ENCODE assay signal across 9 cellular contexts in the genomic region with DNA sequence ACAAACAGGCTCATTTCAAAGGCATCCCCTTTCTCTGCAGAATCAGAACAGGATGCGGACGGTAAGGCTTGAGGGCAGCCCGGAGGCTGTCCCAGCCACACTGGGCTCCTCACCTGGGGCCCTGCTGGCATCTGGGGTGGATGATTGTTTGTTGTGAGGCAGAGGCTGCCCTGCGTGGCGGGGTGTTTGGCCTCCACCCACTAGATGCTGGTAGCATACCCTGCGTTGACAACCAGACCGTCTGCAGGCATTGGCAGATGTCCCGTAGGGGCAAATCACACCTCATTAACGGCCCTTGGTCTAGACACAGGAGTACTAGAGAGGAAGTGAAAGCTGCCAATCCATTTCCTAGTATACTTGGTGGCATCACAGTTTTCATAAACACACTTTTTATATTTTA. TPM values are rescaled to one million over a fixed set of nuclear protein-coding genes. Genes with fewer than 3 reads are reported as not detected.
DNase-seq lines count a peak whose midpoint lies in the region; ATAC-seq and TF ChIP-seq lines count a peak whose summit lies in the region.
"Had no signal": no experiment of that assay in that cellular context is flagged by ENCODE, and none has a peak within 500 bp of the region (broad histone marks: within the 10 kb centered on the region; RNA-seq: fewer than 3 reads in every experiment).

No MANE protein-coding gene starts in this region.

- H2BK15ac ChIP-seq in IMR-90 (ENCODE audit: low read depth, low read length): peak overlapping the region; percentile 67; the same call in 1 of the 3 replicates

- peak overlapping the region; percentile 84; the same call in 1 of the 2 replicates for H4K5ac ChIP-seq in IMR-90 (ENCODE audit: low read depth, low read length)

- peak overlapping the region; percentile 69 for H3K4ac ChIP-seq in IMR-90 (ENCODE audit: low read depth, low read length)

- CTCF ChIA-PET in IMR-90 (lab: Yijun Ruan, JAX): no interaction called here

- H4K8ac ChIP-seq in IMR-90 (ENCODE audit: low read depth in 2 of 2, low read length in 2 of 2): peak overlapping the region in 1 of 2 experiments; percentile 12; a peak in 2 of 4 replicates

- intact Hi-C loops in IMR-90 (cut with micrococcal nuclease) (no loop called here), heart right ventricle (cut with DNase I) (no loop called here)

- no TSS peak for BruUV-seq in IMR-90 (replicated peaks; lab: Mats Ljungman, UMichigan)

- peak overlapping the region; percentile 84 for H2AK5ac ChIP-seq in IMR-90 (ENCODE audit: low read depth, low read length)

- no peak for DNase-seq in IMR-90
- no peak for DNase-seq in heart right ventricle
- no peak for DNase-seq in EL
- DNase-seq in caudate nucleus (lab: John Stamatoyannopoulos, UW): no peak
- no peak for DNase-seq in retina
- no peak for DNase-seq in foreskin melanocyte

- TF ChIP-seq CTCF in IMR-90 (conservative IDR thresholded peaks at IDR 0.05; ENCODE audit: low read depth, low read length) (no peak), heart right ventricle (IDR thresholded peaks at IDR 0.05) (no peak)

- WGBS in IMR-90 (ENCODE audit: extremely low coverage in 2 of 2, insufficient read length in 1 of 2), 2 experiments: 60% methylated on average over 2 of the region's 9 CpGs; no CpG with 5 or more reads in 1 of the 2 experiments
- WGBS in heart right ventricle, 2 donors: 33 to 47% methylated on average over 9 of the region's 9 CpGs

- H3K4me2 ChIP-seq in IMR-90 (ENCODE audit: low read depth, low read length): no peak overlapping the region

- H3K9me3 ChIP-seq in IMR-90 (ENCODE audit: control insufficient read depth, insufficient read depth, low read length) (no peaks in the 10 kb centered on the region), heart right ventricle (no peaks in the 10 kb centered on the region)

- H3K9ac ChIP-seq in IMR-90 (ENCODE audit: low read depth, low read length): no peak overlapping the region

- peak overlapping the region; percentile 37; the same call in 1 of the 2 replicates for H3K14ac ChIP-seq in IMR-90 (replicated peaks; ENCODE audit: low read depth, low read length)

- TF ChIP-seq POLR2A in GM18505 (IDR thresholded peaks at IDR 0.05; ENCODE audit: borderline replicate concordance, extremely low read depth, insufficient read depth, insufficient read length) (no peak), IMR-90 (IDR thresholded peaks at IDR 0.05; ENCODE audit: low read depth, low read length) (no peak)

- H3K4me1 ChIP-seq in IMR-90 (ENCODE audit: control insufficient read depth, insufficient read depth, low read length): peaks cover 21% of the 10 kb centered on the region
- peaks cover 10 to 62% (median 32%) of the 10 kb centered on the region in 9 donors for H3K4me1 ChIP-seq in heart right ventricle

- peak overlapping the region; percentile 55; the same call in 1 of the 2 replicates for H2BK20ac ChIP-seq in IMR-90 (ENCODE audit: low read depth, low read length)

- POLR2A ChIA-PET in IMR-90 (lab: Charles Lee; ENCODE audit: unreplicated experiment): no interaction called here

- H3K27me3 ChIP-seq in IMR-90 (ENCODE audit: control insufficient read depth, insufficient read depth, low read length) (no peaks in the 10 kb centered on the region), heart right ventricle (no peaks in the 10 kb centered on the region)

- peak overlapping the region; percentile 5 for H2BK5ac ChIP-seq in IMR-90 (ENCODE audit: low read depth, low read length, poor library complexity, severe bottlenecking)

- peak overlapping the region; percentile 42; the same call in 1 of the 2 replicates for H4K91ac ChIP-seq in IMR-90 (ENCODE audit: insufficient read depth, low read depth, low read length)

- H2AFZ ChIP-seq in IMR-90 (replicated peaks; ENCODE audit: low read length, poor library complexity): peak overlapping the region; percentile 28

- in situ Hi-C loops in IMR-90 (cut with MboI; ENCODE audit: low sequenced_read_pairs): no loop called here

- H3K9me1 ChIP-seq in IMR-90 (ENCODE audit: insufficient read depth, low read length): peaks cover 10% of the 10 kb centered on the region

- TF ChIP-seq RAD21 in IMR-90 (IDR thresholded peaks at IDR 0.05; ENCODE audit: low read length): no peak

- no peaks in the 10 kb centered on the region for H4K20me1 ChIP-seq in IMR-90 (ENCODE audit: insufficient read depth, low read length)

- H3K79me1 ChIP-seq in IMR-90 (ENCODE audit: low read depth in 1 of 2, low read length in 2 of 2): peaks cover 0 to 11% of the 10 kb centered on the region in 2 experiments; a peak in 1 of 4 replicates

- H3K36me3 ChIP-seq in IMR-90 (ENCODE audit: control insufficient read depth, insufficient read depth, low read length) (no peaks in the 10 kb centered on the region), heart right ventricle (peaks cover 0 to 7% (median 0%) of the 10 kb centered on the region in 9 donors)

- ATAC-seq in GM18505 (IDR thresholded peaks at IDR 0.05; ENCODE audit: unreplicated experiment) (peak; percentile 95), GM21529 (IDR thresholded peaks at IDR 0.05; ENCODE audit: unreplicated experiment) (peak; percentile 81), IMR-90 (ENCODE audit: low read depth) (no peak), heart right ventricle (peak in 7 of 8 donors; percentile 23 to 54 (median 36))

- peak overlapping the region; percentile 5 for H3K18ac ChIP-seq in IMR-90 (ENCODE audit: low read depth, low read length)

- peak overlapping the region; percentile 18; the same call in 1 of the 2 replicates for H3K27ac ChIP-seq in IMR-90 (ENCODE audit: insufficient read depth, low read length)
- peak overlapping the region in 4 of 10 donors; percentile 1 to 75 (median 42) for H3K27ac ChIP-seq in heart right ventricle
- no peak overlapping the region for H3K27ac ChIP-seq in caudate nucleus (ENCODE audit: low read depth, low read length)
- H3K27ac ChIP-seq: epithelial cell of prostate had no signal

- H2BK120ac ChIP-seq in IMR-90 (ENCODE audit: low read depth, low read length): peak overlapping the region; percentile 72; the same call in 1 of the 2 replicates

- H3K23ac ChIP-seq in IMR-90 (ENCODE audit: low read depth, low read length): no peak overlapping the region; the same call in 1 of the 2 replicates

- H2AK9ac ChIP-seq in IMR-90 (replicated peaks; ENCODE audit: low read depth, low read length, poor library complexity): peak overlapping the region; percentile 60

- dilution Hi-C loops in IMR-90 (cut with HindIII; ENCODE audit: low sequenced_read_pairs, unreplicated experiment): no loop called here

- H3K56ac ChIP-seq in IMR-90 (ENCODE audit: extremely low read depth, insufficient read depth, low read length): no peak overlapping the region

- no peak overlapping the region for H3K4me3 ChIP-seq in IMR-90 (ENCODE audit: insufficient read depth, low read depth, low read length)
- H3K4me3 ChIP-seq in heart right ventricle: no peak overlapping the region

TF ChIP-seq in IMR-90, 13 proteins besides CTCF, POLR2A, EP300 and RAD21:
- TF ChIP-seq RCOR1 (IDR thresholded peaks at IDR 0.05; ENCODE audit: insufficient replicate concordance, low read length): no peak
- TF ChIP-seq MAZ (IDR thresholded peaks at IDR 0.05; ENCODE audit: borderline replicate concordance, low read depth, low read length): no peak
- no peak for TF ChIP-seq CEBPB (IDR thresholded peaks at IDR 0.05; ENCODE audit: low read depth, low read length)
- TF ChIP-seq FOS (IDR thresholded peaks at IDR 0.05; ENCODE audit: low read depth, low read length): no peak
- TF ChIP-seq RFX5 (IDR thresholded peaks at IDR 0.05; ENCODE audit: low read depth, low read length): no peak
- TF ChIP-seq BHLHE40 (IDR thresholded peaks at IDR 0.05; ENCODE audit: low read depth, low read length): no peak
- TF ChIP-seq, protein P1, sequence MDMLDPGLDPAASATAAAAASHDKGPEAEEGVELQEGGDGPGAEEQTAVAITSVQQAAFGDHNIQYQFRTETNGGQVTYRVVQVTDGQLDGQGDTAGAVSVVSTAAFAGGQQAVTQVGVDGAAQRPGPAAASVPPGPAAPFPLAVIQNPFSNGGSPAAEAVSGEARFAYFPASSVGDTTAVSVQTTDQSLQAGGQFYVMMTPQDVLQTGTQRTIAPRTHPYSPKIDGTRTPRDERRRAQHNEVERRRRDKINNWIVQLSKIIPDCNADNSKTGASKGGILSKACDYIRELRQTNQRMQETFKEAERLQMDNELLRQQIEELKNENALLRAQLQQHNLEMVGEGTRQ (IDR thresholded peaks at IDR 0.05; ENCODE audit: low read depth, low read length): no peak
- TF ChIP-seq MAFK (IDR thresholded peaks at IDR 0.05; ENCODE audit: low read depth, low read length): no peak
- TF ChIP-seq NFE2L2 (IDR thresholded peaks at IDR 0.05; ENCODE audit: low read depth, low read length): no peak
- TF ChIP-seq, protein P2, sequence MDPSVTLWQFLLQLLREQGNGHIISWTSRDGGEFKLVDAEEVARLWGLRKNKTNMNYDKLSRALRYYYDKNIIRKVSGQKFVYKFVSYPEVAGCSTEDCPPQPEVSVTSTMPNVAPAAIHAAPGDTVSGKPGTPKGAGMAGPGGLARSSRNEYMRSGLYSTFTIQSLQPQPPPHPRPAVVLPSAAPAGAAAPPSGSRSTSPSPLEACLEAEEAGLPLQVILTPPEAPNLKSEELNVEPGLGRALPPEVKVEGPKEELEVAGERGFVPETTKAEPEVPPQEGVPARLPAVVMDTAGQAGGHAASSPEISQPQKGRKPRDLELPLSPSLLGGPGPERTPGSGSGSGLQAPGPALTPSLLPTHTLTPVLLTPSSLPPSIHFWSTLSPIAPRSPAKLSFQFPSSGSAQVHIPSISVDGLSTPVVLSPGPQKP (IDR thresholded peaks at IDR 0.05; ENCODE audit: borderline replicate concordance, low read depth, low read length): no peak
- no peak for TF ChIP-seq SMC3 (IDR thresholded peaks at IDR 0.05; ENCODE audit: low read depth, low read length)
- TF ChIP-seq MXI1 (IDR thresholded peaks at IDR 0.05; ENCODE audit: borderline replicate concordance, low read depth, low read length): no peak
- no peak for TF ChIP-seq CHD1 (IDR thresholded peaks at IDR 0.05; ENCODE audit: low read depth, low read length)

RNA-seq across cellular contexts. Expression of a gene that starts 52.3 kb away (rescaled TPM):
- total RNA-seq in IMR-90 (2012; rRNA removed): 0.90 and 1.4 TPM in 2 replicates
- polyA plus RNA-seq in IMR-90 (2012; rRNA removed): 0.72 and 0.75 TPM in 2 replicates
- 0.52 and 0.82 TPM in 2 replicates for polyA plus RNA-seq in IMR-90 (2012; cell fraction: cytosol; rRNA removed)
- 1.2 and 2.2 TPM in 2 replicates for polyA plus RNA-seq in IMR-90 (2012; cell fraction: nucleus; rRNA removed; ENCODE audit: low replicate concordance)
- total RNA-seq in heart right ventricle: 10 to 100 TPM; 18.4 to 70.8 (median 52.6) TPM
- polyA plus RNA-seq in heart right ventricle: 10 to 100 TPM in 1 of 2 donors, 1 to 10 TPM in 1; 3.0 to 11.5 TPM
